ENCODE assay signal across 6 cellular contexts in the genomic region with DNA sequence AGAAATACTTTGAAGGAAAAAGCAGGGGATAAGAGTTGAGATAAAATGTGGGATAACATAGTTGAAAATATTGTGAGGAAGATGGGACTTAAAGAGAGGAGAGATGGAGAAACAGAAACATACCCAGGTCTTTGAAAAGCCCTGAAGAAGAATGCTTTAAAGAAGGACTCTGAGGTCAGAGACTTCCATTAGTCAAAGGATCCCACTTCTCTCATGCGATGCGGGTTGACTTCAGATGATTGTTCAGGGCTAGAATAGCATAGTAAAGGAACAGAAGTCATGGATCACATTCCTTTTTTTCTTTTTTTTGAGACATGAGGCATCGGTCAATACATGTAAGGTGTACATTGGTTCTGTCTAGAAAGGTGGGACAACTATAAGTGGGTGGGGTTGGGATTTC. TPM values are rescaled to one million over a fixed set of nuclear protein-coding genes. Genes with fewer than 3 reads are reported as not detected.
"Had no signal": no experiment of that assay in that cellular context is flagged by ENCODE, and none has a peak within 500 bp of the region (broad histone marks: within the 10 kb centered on the region; RNA-seq: fewer than 3 reads in every experiment).

No MANE protein-coding gene starts in this region.

- H3K4me2 ChIP-seq: GM23338 had no signal

- H3K27ac Mint-ChIP-seq: GM23338 had no signal

- H3K9me3 Mint-ChIP-seq: GM23338, H9 had no signal

- H3K4me3 Mint-ChIP-seq: GM23338, H9 had no signal

- DNase-seq: H9, HCEC 1CT, IMR-90, KBM-7 had no signal

- H3K4me3 ChIP-seq: GM23338 had no signal

- H2AFZ ChIP-seq: GM23338 had no signal

- ATAC-seq: GM23338 had no signal

RNA-seq across cellular contexts. Expression of gene JAM3, which starts 3.5 kb away (rescaled TPM):
- total RNA-seq: HT-29 had no signal
